17 cellular contexts compared by ENCODE assay signal in the genomic region with DNA sequence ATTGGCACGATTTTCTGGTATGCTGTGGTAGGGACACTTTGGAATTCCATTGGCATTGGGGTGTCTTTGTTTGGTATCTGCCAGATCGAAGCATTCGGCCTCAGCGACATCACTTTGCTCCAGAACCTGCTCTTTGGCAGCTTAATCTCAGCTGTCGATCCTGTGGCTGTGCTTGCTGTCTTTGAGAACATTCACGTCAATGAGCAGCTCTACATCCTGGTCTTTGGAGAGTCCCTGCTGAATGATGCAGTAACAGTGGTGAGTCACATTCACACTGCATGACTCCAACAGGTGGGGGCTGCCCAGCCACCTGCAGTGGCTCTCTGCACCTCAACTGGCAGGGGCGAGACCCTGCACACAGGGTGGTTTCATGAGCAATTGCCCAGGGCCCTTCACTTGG. TPM values are rescaled to one million over a fixed set of nuclear protein-coding genes. Genes with fewer than 3 reads are reported as not detected.
DNase-seq lines count a peak whose midpoint lies in the region; ATAC-seq and TF ChIP-seq lines count a peak whose summit lies in the region.
"Had no signal": no experiment of that assay in that cellular context is flagged by ENCODE, and none has a peak within 500 bp of the region (broad histone marks: within the 10 kb centered on the region; RNA-seq: fewer than 3 reads in every experiment).

No MANE protein-coding gene starts in this region.

- peaks cover 28% of the 10 kb centered on the region for H3K4me1 Mint-ChIP-seq in Calu3 (ENCODE audit: low read depth, unreplicated experiment)

- peak; percentile 65 for ATAC-seq in GM18907 (IDR thresholded peaks at IDR 0.05; ENCODE audit: unreplicated experiment)
- peak; percentile 70 for ATAC-seq in HG03565 (IDR thresholded peaks at IDR 0.05; ENCODE audit: unreplicated experiment)
- ATAC-seq in Right ventricle myocardium superior (ENCODE audit: poor library complexity) = no peak

- H3K4me3 ChIP-seq in kidney epithelial cell (ENCODE audit: low read depth, low read length) = no peak overlapping the region
- H3K4me3 ChIP-seq: colonic mucosa, SJCRH30, spleen, thyroid gland had no signal

- peak overlapping the region; percentile 42 for H3K27ac Mint-ChIP-seq in Calu3 (ENCODE audit: unreplicated experiment)
- H3K27ac Mint-ChIP-seq: HFFc6, naive B cell had no signal

- no peaks in the 10 kb centered on the region for H3K27me3 Mint-ChIP-seq in Calu3 (ENCODE audit: unreplicated experiment)

- no peaks in the 10 kb centered on the region for H3K36me3 Mint-ChIP-seq in Calu3 (ENCODE audit: insufficient read depth, unreplicated experiment)
- H3K36me3 Mint-ChIP-seq: naive B cell had no signal

- no peaks in the 10 kb centered on the region for H3K36me3 ChIP-seq in kidney epithelial cell (ENCODE audit: control insufficient read depth, insufficient read depth, low read length)
- H3K36me3 ChIP-seq: colonic mucosa, SJCRH30, spleen, thyroid gland had no signal

- CTCF ChIA-PET in Calu3 (lab: Charles Lee) = no interaction called here

- H3K4me3 Mint-ChIP-seq in Calu3 (ENCODE audit: low read depth, unreplicated experiment) = no peak overlapping the region
- H3K4me3 Mint-ChIP-seq: CD8-positive, alpha-beta memory T cell; HFFc6; naive B cell had no signal

- intact Hi-C loops in Calu3 (cut with micrococcal nuclease; ENCODE audit: unreplicated experiment) (no loop called here), head of caudate nucleus (cut with DNase I) (no loop called here), Right ventricle myocardium superior (cut with DNase I) (no loop called here)

- BruUV-seq in Calu3 (replicated peaks; lab: Mats Ljungman, UMichigan) = no TSS peak

- no peaks in the 10 kb centered on the region for H3K27me3 ChIP-seq in kidney epithelial cell (ENCODE audit: control insufficient read depth, insufficient read depth, low read length)
- H3K27me3 ChIP-seq: colonic mucosa, SJCRH30, thyroid gland had no signal

- TF ChIP-seq CTCF in Calu3 (IDR thresholded peaks at IDR 0.05; ENCODE audit: unreplicated experiment) = no peak
- TF ChIP-seq CTCF in kidney epithelial cell (IDR thresholded peaks at IDR 0.05; ENCODE audit: insufficient read depth, low read length, poor library complexity, severe bottlenecking) = no peak

- DNase-seq in Calu3 = peak; percentile 30
- DNase-seq in kidney epithelial cell (ENCODE audit: low read depth) = peak; percentile 70
- DNase-seq in NCI-H1417 treated with DMSO at 0.1 percent for 48 hours (lab: John Stamatoyannopoulos, UW) = no peak
- DNase-seq in head of caudate nucleus = no peak
- DNase-seq in stimulated activated naive CD4-positive, alpha-beta T cell (lab: John Stamatoyannopoulos, UW) = no peak
- no peak for DNase-seq in Right ventricle myocardium superior
- DNase-seq: CD8-positive, alpha-beta memory T cell; colonic mucosa; HFFc6; hypothalamus; IMR-90; naive B cell; SJCRH30; spleen; thyroid gland had no signal

- peaks cover 2% of the 10 kb centered on the region for H3K9me3 Mint-ChIP-seq in Calu3 (ENCODE audit: low read depth, unreplicated experiment)
- H3K9me3 Mint-ChIP-seq: CD8-positive, alpha-beta memory T cell; HFFc6 had no signal

RNA-seq across cellular contexts. Expression of gene SLC9A2, which starts 38.4 kb away (rescaled TPM):
- total RNA-seq in Calu3 (2022) (5.7 and 5.9 TPM in 2 replicates), kidney epithelial cell (3.4 and 4.9 TPM in 2 replicates), Right ventricle myocardium superior (not detected)
- total RNA-seq: CD8-positive, alpha-beta memory T cell; HFFc6; IMR-90 had no signal

Comparison
In these comparisons a context has a peak if more than half of its experiments do, and no peak if none do; other contexts are left out.
1. DNase-seq: peak in Calu3 (single experiment) and kidney epithelial cell (single experiment); none in NCI-H1417 treated with DMSO at 0.1 percent for 48 hours (single experiment), head of caudate nucleus (0 of 42), stimulated activated naive CD4-positive, alpha-beta T cell (0 of 6) and Right ventricle myocardium superior (single experiment).